11 cellular contexts compared by ENCODE assay signal in the genomic region with DNA sequence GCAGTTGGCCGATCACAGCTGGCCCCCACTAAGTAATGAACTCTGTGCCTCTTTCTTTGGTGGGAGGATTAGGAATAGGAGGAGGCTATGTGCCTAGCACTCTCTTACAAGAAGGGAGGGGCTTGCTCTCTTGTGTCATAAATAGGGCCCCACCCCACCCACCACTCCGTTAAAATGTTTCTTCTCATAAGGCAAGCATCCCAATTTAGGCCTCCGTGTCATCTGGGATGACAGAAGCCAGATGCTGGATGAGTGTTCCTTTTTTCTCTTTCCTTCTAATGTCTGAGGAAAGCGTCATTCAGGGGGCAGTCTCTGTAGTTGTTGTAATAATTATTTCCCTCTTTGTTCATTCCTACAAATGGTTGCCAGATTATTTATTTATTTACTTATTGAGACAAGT. TPM values are rescaled to one million over a fixed set of nuclear protein-coding genes. Genes with fewer than 3 reads are reported as not detected.
DNase-seq lines count a peak whose midpoint lies in the region; ATAC-seq and TF ChIP-seq lines count a peak whose summit lies in the region.
"Had no signal": no experiment of that assay in that cellular context is flagged by ENCODE, and none has a peak within 500 bp of the region (broad histone marks: within the 10 kb centered on the region; RNA-seq: fewer than 3 reads in every experiment).

TSS of gene LIPE (minus strand) at position 76 of the 400 bp plus-strand sequence. CDS start 239 bp downstream, outside the sequence.

- no peak for TF ChIP-seq CTCF in fibroblast of mammary gland (conservative IDR thresholded peaks at IDR 0.05; ENCODE audit: control insufficient read depth, insufficient read depth, low read depth, low read length)
- no peak for TF ChIP-seq CTCF in CD8-positive, alpha-beta T cell (IDR thresholded peaks at IDR 0.05)

- H3K27ac Mint-ChIP-seq in natural killer cell treated with Interleukin-12 subunit alpha and Interleukin-12 subunit beta and Interleukin-15 and Interleukin-18, amount 100 ng/mL, for 72 hours = no peak within 1 kb of the TSS
- no peak within 1 kb of the TSS for H3K27ac Mint-ChIP-seq in CD8-positive, alpha-beta T cell
- H3K27ac Mint-ChIP-seq: memory B cell had no signal

- no peak within 1 kb of the TSS for H3K4me3 Mint-ChIP-seq in natural killer cell treated with Interleukin-12 subunit alpha and Interleukin-12 subunit beta and Interleukin-15 and Interleukin-18, amount 100 ng/mL, for 72 hours
- H3K4me3 Mint-ChIP-seq in CD8-positive, alpha-beta T cell = no peak within 1 kb of the TSS
- H3K4me3 Mint-ChIP-seq: memory B cell had no signal

- no peaks in the 10 kb centered on the region for H3K27me3 Mint-ChIP-seq in natural killer cell treated with Interleukin-12 subunit alpha and Interleukin-12 subunit beta and Interleukin-15 and Interleukin-18, amount 100 ng/mL, for 72 hours
- H3K27me3 Mint-ChIP-seq in CD8-positive, alpha-beta T cell (ENCODE audit: low read depth) = no peaks in the 10 kb centered on the region
- H3K27me3 Mint-ChIP-seq: memory B cell had no signal

- CTCF ChIA-PET in CD8-positive, alpha-beta T cell (lab: Charles Lee) = interaction anchor here (0.9 to 5.8 kb wide), 4 partner anchors 8 to 102 kb away, joined by 3 to 28 read pairs (median 3); no protein-coding TSS in a partner anchor

- H3K27ac ChIP-seq in CD8-positive, alpha-beta T cell (ENCODE audit: low read depth, low read length) = no peak within 1 kb of the TSS
- H3K27ac ChIP-seq: gastroesophageal sphincter had no signal

- peaks cover 14 to 20% of the 10 kb centered on the region in 2 donors for H3K4me1 Mint-ChIP-seq in natural killer cell treated with Interleukin-12 subunit alpha and Interleukin-12 subunit beta and Interleukin-15 and Interleukin-18, amount 100 ng/mL, for 72 hours (ENCODE audit: low read depth in 2 of 2)
- peaks cover 16% of the 10 kb centered on the region for H3K4me1 Mint-ChIP-seq in CD8-positive, alpha-beta T cell (ENCODE audit: low read depth)

- H3K9me3 Mint-ChIP-seq in natural killer cell treated with Interleukin-12 subunit alpha and Interleukin-12 subunit beta and Interleukin-15 and Interleukin-18, amount 100 ng/mL, for 72 hours = no peaks in the 10 kb centered on the region
- H3K9me3 Mint-ChIP-seq in CD8-positive, alpha-beta T cell = no peaks in the 10 kb centered on the region
- H3K9me3 Mint-ChIP-seq: memory B cell had no signal

- H3K4me3 ChIP-seq in fibroblast of mammary gland (ENCODE audit: control insufficient read depth, low read depth, low read length) = no peak within 1 kb of the TSS
- no peak within 1 kb of the TSS for H3K4me3 ChIP-seq in CD8-positive, alpha-beta T cell (ENCODE audit: low read depth, low read length)
- H3K4me3 ChIP-seq: gastroesophageal sphincter had no signal

- ATAC-seq in natural killer cell treated with Interleukin-12 subunit alpha and Interleukin-12 subunit beta and Interleukin-15 and Interleukin-18, amount 100 ng/mL, for 72 hours = no peak
- no peak for ATAC-seq in GM18867 (IDR thresholded peaks at IDR 0.05; ENCODE audit: unreplicated experiment)
- ATAC-seq in CD8-positive, alpha-beta T cell = no peak
- ATAC-seq: gastroesophageal sphincter, SK-N-SH treated with all-trans-retinoic acid at 6 μM for 48 hours had no signal

- H3K36me3 Mint-ChIP-seq in natural killer cell treated with Interleukin-12 subunit alpha and Interleukin-12 subunit beta and Interleukin-15 and Interleukin-18, amount 100 ng/mL, for 72 hours = no peaks in the 10 kb centered on the region
- H3K36me3 Mint-ChIP-seq in CD8-positive, alpha-beta T cell = no peaks in the 10 kb centered on the region
- H3K36me3 Mint-ChIP-seq: memory B cell had no signal

- DNase-seq in AG20443 (ENCODE audit: low spot score) (peak; percentile 35), NCI-H524 treated with DMSO at 0.1 percent for 48 hours (lab: John Stamatoyannopoulos, UW) (peak; percentile 16), fibroblast of mammary gland (ENCODE audit: low read depth) (peak; percentile 43), AML-193 (lab: John Stamatoyannopoulos, UW) (no peak), NCI-H446 (lab: John Stamatoyannopoulos, UW) (no peak)
- DNase-seq in natural killer cell treated with Interleukin-12 subunit alpha and Interleukin-12 subunit beta and Interleukin-15 and Interleukin-18, amount 100 ng/mL, for 72 hours (ENCODE audit: low spot score) = no peak
- no peak for DNase-seq in CD8-positive, alpha-beta T cell

- no peaks in the 10 kb centered on the region for H3K27me3 ChIP-seq in CD8-positive, alpha-beta T cell (ENCODE audit: insufficient read depth, low read length)

- H3K36me3 ChIP-seq in CD8-positive, alpha-beta T cell (ENCODE audit: insufficient read depth, low read length) = no peaks in the 10 kb centered on the region
- H3K36me3 ChIP-seq: gastroesophageal sphincter had no signal

- POLR2A ChIA-PET in CD8-positive, alpha-beta T cell (lab: Charles Lee) = no interaction called here

- intact Hi-C loops in CD8-positive, alpha-beta T cell (cut with DNase I, micrococcal nuclease) = loop anchor here in 1 of 2 experiments (10.0 kb wide), 1 partner anchor 213 kb away; the partner anchor contains the start of gene DEDD2

- H3K4me1 ChIP-seq in CD8-positive, alpha-beta T cell (ENCODE audit: insufficient read depth, low read length) = peaks cover 10% of the 10 kb centered on the region

- no peaks in the 10 kb centered on the region for H3K9me3 ChIP-seq in CD8-positive, alpha-beta T cell (ENCODE audit: low read length)
- H3K9me3 ChIP-seq: gastroesophageal sphincter had no signal

RNA-seq across cellular contexts. Expression of gene LIPE, which starts in this region (rescaled TPM):
- total RNA-seq in natural killer cell treated with Interleukin-12 subunit alpha and Interleukin-12 subunit beta and Interleukin-15 and Interleukin-18, amount 100 ng/mL, for 72 hours = 10 to 100 TPM; 25.1 to 31.5 TPM
- 1 to 10 TPM; 4.8 to 8.6 TPM for total RNA-seq in CD8-positive, alpha-beta T cell

Comparison
In these comparisons a context has a peak if more than half of its experiments do, and no peak if none do; other contexts are left out.
1. DNase-seq: peak in AG20443 (single experiment), NCI-H524 treated with DMSO at 0.1 percent for 48 hours (single experiment) and fibroblast of mammary gland (single experiment); none in natural killer cell treated with Interleukin-12 subunit alpha and Interleukin-12 subunit beta and Interleukin-15 and Interleukin-18, amount 100 ng/mL, for 72 hours (single experiment), AML-193 (0 of 2), NCI-H446 (0 of 2) and CD8-positive, alpha-beta T cell (0 of 7).